In genomic region chr10:102422586-102423129, GRCh38 we compare ENCODE assay signal across 8 cellular contexts. TPM values are rescaled to one million over a fixed set of nuclear protein-coding genes. Genes with fewer than 3 reads are reported as not detected.
DNase-seq lines count a peak whose midpoint lies in the region; ATAC-seq, FAIRE-seq and TF ChIP-seq lines count a peak whose summit lies in the region.

No MANE protein-coding gene starts in this region.

- DNase-seq in NCI-H748 (lab: John Stamatoyannopoulos, UW; ENCODE audit: unreplicated experiment) = peak; percentile 70
- peak; percentile 80 to 91 (median 85) for DNase-seq in adrenal gland
- DNase-seq in left cardiac atrium = peak; percentile 86
- DNase-seq in pancreas = peak; percentile 73 to 95 (median 88)
- no peak for DNase-seq in cortex of kidney (lab: John Stamatoyannopoulos, UW)
- DNase-seq in NAMALWA (ENCODE audit: low spot score) = no peak

- H3K4me1 ChIP-seq in adrenal gland (replicated peaks in 1 of 2) = peaks cover 28 to 39% of the 10 kb centered on the region in 2 donors
- peaks cover 7 to 19% (median 12%) of the 10 kb centered on the region in 3 donors for H3K4me1 ChIP-seq in pancreas

- H3K36me3 ChIP-seq in adrenal gland (replicated peaks in 1 of 2) = peaks cover 0 to 20% of the 10 kb centered on the region in 2 donors
- H3K36me3 ChIP-seq in pancreas = peaks cover 0 to 7% (median 0%) of the 10 kb centered on the region in 3 donors

- TF ChIP-seq CTCF in C4-2B (conservative IDR thresholded peaks at IDR 0.05) (peak; percentile 97), adrenal gland (IDR thresholded peaks at IDR 0.05) (peak; percentile 60 to 83 (median 70)), pancreas (IDR thresholded peaks at IDR 0.05) (peak; percentile 64 to 78 (median 70))

- WGBS in adrenal gland, 4 donors = 2 to 20% (median 7%) methylated on average over 2 to 27 of the region's 27 CpGs
- 1 to 3% methylated on average over 27 of the region's 27 CpGs for WGBS in pancreas, 2 donors

- H3K27me3 ChIP-seq in adrenal gland (no peaks in the 10 kb centered on the region), pancreas (no peaks in the 10 kb centered on the region)

- H3K27ac ChIP-seq in C4-2B (peak overlapping the region; percentile 93), adrenal gland (peak overlapping the region; percentile 72 to 96 (median 86)), pancreas (peak overlapping the region; percentile 86 to 93 (median 92))

- TF ChIP-seq POLR2A in adrenal gland (IDR thresholded peaks at IDR 0.05) = no peak

- ATAC-seq in GM19035 (IDR thresholded peaks at IDR 0.05; ENCODE audit: unreplicated experiment) = peak; percentile 27
- ATAC-seq in left cardiac atrium = peak; percentile 55 to 59
- ATAC-seq in pancreas = peak; percentile 53 to 71 (median 66)

- no peaks in the 10 kb centered on the region for H3K9me3 ChIP-seq in adrenal gland (replicated peaks in 1 of 3)
- H3K9me3 ChIP-seq in pancreas = no peaks in the 10 kb centered on the region

- H3K4me3 ChIP-seq in adrenal gland = peak overlapping the region in 2 of 4 donors; percentile 96
- H3K4me3 ChIP-seq in pancreas = peak overlapping the region; percentile 59 to 77 (median 74)

- no peak for FAIRE-seq in pancreas (lab: Jason Lieb, UNC)

- intact Hi-C loops in adrenal gland (cut with DNase I) = no loop called here
- intact Hi-C loops in left cardiac atrium (cut with DNase I) = no loop called here
- intact Hi-C loops in pancreas (cut with DNase I) = no loop called here

RNA-seq across cellular contexts. Expression of gene FBXL15, which starts 2.0 kb away (rescaled TPM):
- total RNA-seq in adrenal gland (10 to 100 TPM; 21.6 to 61.9 (median 33.9) TPM), left cardiac atrium (10 to 100 TPM; 13.1 to 14.0 TPM), pancreas (10 to 100 TPM in 5 of 6 donors, 1 to 10 TPM in 1; 10.0 to 13.6 (median 10.7) TPM)
- polyA plus RNA-seq in adrenal gland (10 to 100 TPM in 2 of 3 donors, 1 to 10 TPM in 1; 2.1 to 26.1 (median 25.5) TPM), pancreas (10 to 100 TPM; 15.7 to 24.2 TPM)

RNA-seq across cellular contexts. Expression of gene PSD, which starts 4.1 kb away (rescaled TPM):
- 10 to 100 TPM in 1 of 8 donors, 1 to 10 TPM in 5, under 1 TPM in 1, not detected in 1; 0.54 to 10.6 (median 6.0) TPM for total RNA-seq in adrenal gland
- polyA plus RNA-seq in adrenal gland = 10 to 100 TPM in 2 of 3 donors, 1 to 10 TPM in 1; 3.4 to 43.7 (median 10.4) TPM
- total RNA-seq in left cardiac atrium = 1 to 10 TPM; 2.3 to 3.4 TPM
- total RNA-seq in pancreas = 1 to 10 TPM; 2.1 to 5.8 (median 4.0) TPM
- polyA plus RNA-seq in pancreas = 10 to 100 TPM; 13.5 to 30.9 TPM

RNA-seq across cellular contexts. Expression of gene CUEDC2, which starts 9.7 kb away (rescaled TPM):
- total RNA-seq in adrenal gland (100 to 1,000 TPM in 1 of 8 donors, 10 to 100 TPM in 7; 76.9 to 115 (median 87.0) TPM), left cardiac atrium (10 to 100 TPM; 61.8 to 66.3 TPM), pancreas (10 to 100 TPM; 18.9 to 25.3 (median 20.6) TPM)
- polyA plus RNA-seq in adrenal gland (10 to 100 TPM; 71.4 to 75.3 (median 73.1) TPM), pancreas (10 to 100 TPM; 27.1 to 51.5 TPM)

RNA-seq across cellular contexts. Expression of gene NFKB2, which starts 27.2 kb away (rescaled TPM):
- total RNA-seq in adrenal gland (10 to 100 TPM; 14.3 to 73.2 (median 29.6) TPM), left cardiac atrium (10 to 100 TPM; 16.1 to 24.9 TPM), pancreas (10 to 100 TPM; 17.0 to 44.3 (median 22.0) TPM)
- polyA plus RNA-seq in adrenal gland (10 to 100 TPM; 17.3 to 92.6 (median 85.8) TPM), pancreas (10 to 100 TPM; 44.7 to 58.0 TPM)

RNA-seq across cellular contexts. Expression of gene C10orf95, which starts 28.7 kb away (rescaled TPM):
- total RNA-seq in adrenal gland (under 1 TPM in 3 of 8 donors, not detected in 5; 0.14 to 0.28 (median 0.18) TPM), left cardiac atrium (not detected), pancreas (1 to 10 TPM in 2 of 6 donors, under 1 TPM in 4; 0.37 to 1.1 (median 0.44) TPM)
- polyA plus RNA-seq in adrenal gland (under 1 TPM in 2 of 3 donors, not detected in 1; 0.24 TPM), pancreas (1 to 10 TPM in 1 of 2 donors, under 1 TPM in 1; 0.46 to 1.2 TPM)

Comparison
In these comparisons a context has a peak if more than half of its experiments do, and no peak if none do; other contexts are left out.
1. DNase-seq: peak in NCI-H748 (single experiment), adrenal gland (7 of 7), left cardiac atrium (single experiment) and pancreas (6 of 6); none in cortex of kidney (single experiment) and NAMALWA (single experiment).
2. Peak in every context shown above with its lines, with median percentiles within 50 percentile points of each other: H3K27ac ChIP-seq, CTCF ChIP-seq and ATAC-seq.